28 cellular contexts compared by ENCODE assay signal in the genomic region with DNA sequence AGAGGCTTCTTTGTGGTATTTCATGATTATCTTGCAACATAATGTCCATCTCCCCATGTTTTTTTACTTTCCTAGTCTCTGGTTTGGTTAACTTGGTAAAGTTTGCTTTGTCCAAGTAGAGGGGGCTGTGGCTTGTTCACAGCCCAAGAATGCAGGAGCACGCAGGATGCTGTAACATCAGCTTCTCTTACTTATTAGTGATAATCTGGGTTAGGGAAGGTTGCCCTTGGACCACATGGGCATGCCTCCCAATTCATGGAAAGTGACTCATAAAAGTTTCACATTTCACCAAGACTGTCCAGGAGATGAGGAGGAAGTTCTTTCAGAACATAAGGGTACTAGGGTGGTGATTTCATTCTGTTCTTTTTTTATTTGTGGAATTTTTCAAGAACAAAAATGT.
A peak's percentile ranks its signal among the peaks of the same experiment; 100 is the strongest.
DNase-seq lines count a peak whose midpoint lies in the region; ATAC-seq, FAIRE-seq and TF ChIP-seq lines count a peak whose summit lies in the region.
"Had no signal": no experiment of that assay in that cellular context is flagged by ENCODE, and none has a peak within 500 bp of the region (broad histone marks: within the 10 kb centered on the region; RNA-seq: fewer than 3 reads in every experiment).

No MANE protein-coding gene starts in this region.

- H3K27ac Mint-ChIP-seq in CD14-positive monocyte: no peak overlapping the region
- H3K27ac Mint-ChIP-seq: CD8-positive, alpha-beta T cell; nephron progenitor cell had no signal

- no peak for ATAC-seq in HG02798 (IDR thresholded peaks at IDR 0.05; ENCODE audit: poor library complexity, unreplicated experiment)
- ATAC-seq: CD8-positive, alpha-beta T cell; K562; left ventricle myocardium superior; PC-3; sciatic nerve had no signal

- H3K9me3 Mint-ChIP-seq in CD14-positive monocyte: peaks cover 0 to 5% (median 0%) of the 10 kb centered on the region in 7 donors
- H3K9me3 Mint-ChIP-seq: nephron progenitor cell had no signal

- no peaks in the 10 kb centered on the region for H3K36me3 Mint-ChIP-seq in CD14-positive monocyte

- no peak overlapping the region for H3K4me3 ChIP-seq in AG04450 (ENCODE audit: low read depth, low read length)
- no peak overlapping the region for H3K4me3 ChIP-seq in bronchial epithelial cell (ENCODE audit: low read depth, low read length)
- no peak overlapping the region for H3K4me3 ChIP-seq in coronary artery
- H3K4me3 ChIP-seq: hepatocyte, K562, SJCRH30, uterus had no signal

- H3K27me3 Mint-ChIP-seq in CD14-positive monocyte (ENCODE audit: low read depth in 3 of 3): peaks cover 0 to 1% (median 0%) of the 10 kb centered on the region in 3 donors

- H3K4me3 Mint-ChIP-seq in CD14-positive monocyte: no peak overlapping the region
- H3K4me3 Mint-ChIP-seq: activated naive CD4-positive, alpha-beta T cell treated with anti-CD3 and anti-CD28 coated beads, Interleukin-2, amount 10 ng/mL, durations not matched to agents 7 days and 5 days; CD8-positive, alpha-beta T cell; nephron progenitor cell had no signal

- no peaks in the 10 kb centered on the region for H3K4me1 Mint-ChIP-seq in CD14-positive monocyte
- H3K4me1 Mint-ChIP-seq: nephron progenitor cell had no signal

- POLR2A ChIA-PET in AG04450 (lab: Yijun Ruan, JAX): no interaction called here

- no peaks in the 10 kb centered on the region for H3K9me3 ChIP-seq in AG04450 (ENCODE audit: control insufficient read depth, insufficient read depth, low read length)
- H3K9me3 ChIP-seq: SJCRH30, uterus had no signal

- H3K27me3 ChIP-seq in AG04450 (ENCODE audit: control insufficient read depth, insufficient read depth, low read length) (no peaks in the 10 kb centered on the region), bronchial epithelial cell (ENCODE audit: control insufficient read depth, insufficient read depth, low read length) (no peaks in the 10 kb centered on the region)
- H3K27me3 ChIP-seq: hepatocyte, SJCRH30, uterus had no signal

- CTCF ChIA-PET in AG04450 (lab: Charles Lee): no interaction called here

- H3K36me3 ChIP-seq in bronchial epithelial cell (ENCODE audit: control insufficient read depth, insufficient read depth, low read length): no peaks in the 10 kb centered on the region
- H3K36me3 ChIP-seq: SJCRH30, uterus had no signal

- TF ChIP-seq CTCF in AG04450 (IDR thresholded peaks at IDR 0.05; ENCODE audit: low read depth, low read length): no peak
- no peak for TF ChIP-seq CTCF in bronchial epithelial cell (IDR thresholded peaks at IDR 0.05; ENCODE audit: insufficient read depth, low read length, severe bottlenecking)
- no peak for TF ChIP-seq CTCF in CD14-positive monocyte (IDR thresholded peaks at IDR 0.05)
- no peak for TF ChIP-seq CTCF in coronary artery (IDR thresholded peaks at IDR 0.05)

- peak; percentile 71 for DNase-seq in AG04450 (ENCODE audit: low read depth, low spot score)
- DNase-seq in HS-27A (ENCODE audit: low read depth): peak; percentile 72
- DNase-seq in bronchial epithelial cell (ENCODE audit: low read depth): peak; percentile 71
- peak; percentile 53 for DNase-seq in foreskin melanocyte
- DNase-seq in CD14-positive monocyte (ENCODE audit: low spot score): no peak
- DNase-seq in coronary artery (ENCODE audit: low spot score): no peak
- no peak for DNase-seq in cerebellar cortex (ENCODE audit: low spot score)
- DNase-seq: activated naive CD4-positive, alpha-beta T cell treated with anti-CD3 and anti-CD28 coated beads, Interleukin-2, amount 10 ng/mL, durations not matched to agents 7 days and 5 days; activated T-cell treated with anti-CD3 and anti-CD28 coated beads, Interleukin-2, amount 50 U/mL, for 48 hours; anterior cingulate cortex; CD8-positive, alpha-beta T cell; cerebellar nuclear complex; DMS153; effector memory CD4-positive, alpha-beta T cell; GF-D8; left ventricle myocardium superior; midbrain; NCI-H187; NCI-H345; nephron progenitor cell; PC-3; SJCRH30; uterus had no signal

- H3K27ac ChIP-seq in AG04450 (ENCODE audit: low read depth, low read length): peak overlapping the region; percentile 87
- no peak overlapping the region for H3K27ac ChIP-seq in coronary artery
- H3K27ac ChIP-seq: hepatocyte, SJCRH30, uterus had no signal

- intact Hi-C loops in CD14-positive monocyte (cut with micrococcal nuclease): no loop called here

- no peak for FAIRE-seq in bronchial epithelial cell (lab: Jason Lieb, UNC)
- FAIRE-seq: H54, K562 had no signal

Comparison
In these comparisons a context has a peak if more than half of its experiments do, and no peak if none do; other contexts are left out.
1. DNase-seq: peak in AG04450 (single experiment), HS-27A (single experiment), bronchial epithelial cell (single experiment) and foreskin melanocyte (single experiment); none in CD14-positive monocyte (single experiment), coronary artery (single experiment) and cerebellar cortex (single experiment).